In genomic region chrX:27863813-27864212, GRCh38 we compare ENCODE assay signal across 1 cellular context.
A peak's percentile ranks its signal among the peaks of the same experiment; 100 is the strongest.
TF ChIP-seq lines count a peak whose summit lies in the region.

No MANE protein-coding gene starts in this region.

TF ChIP-seq in WTC11, 78 proteins besides CTCF, POLR2A, EP300 and RAD21 (continued from another document):
- TF ChIP-seq, protein P1, sequence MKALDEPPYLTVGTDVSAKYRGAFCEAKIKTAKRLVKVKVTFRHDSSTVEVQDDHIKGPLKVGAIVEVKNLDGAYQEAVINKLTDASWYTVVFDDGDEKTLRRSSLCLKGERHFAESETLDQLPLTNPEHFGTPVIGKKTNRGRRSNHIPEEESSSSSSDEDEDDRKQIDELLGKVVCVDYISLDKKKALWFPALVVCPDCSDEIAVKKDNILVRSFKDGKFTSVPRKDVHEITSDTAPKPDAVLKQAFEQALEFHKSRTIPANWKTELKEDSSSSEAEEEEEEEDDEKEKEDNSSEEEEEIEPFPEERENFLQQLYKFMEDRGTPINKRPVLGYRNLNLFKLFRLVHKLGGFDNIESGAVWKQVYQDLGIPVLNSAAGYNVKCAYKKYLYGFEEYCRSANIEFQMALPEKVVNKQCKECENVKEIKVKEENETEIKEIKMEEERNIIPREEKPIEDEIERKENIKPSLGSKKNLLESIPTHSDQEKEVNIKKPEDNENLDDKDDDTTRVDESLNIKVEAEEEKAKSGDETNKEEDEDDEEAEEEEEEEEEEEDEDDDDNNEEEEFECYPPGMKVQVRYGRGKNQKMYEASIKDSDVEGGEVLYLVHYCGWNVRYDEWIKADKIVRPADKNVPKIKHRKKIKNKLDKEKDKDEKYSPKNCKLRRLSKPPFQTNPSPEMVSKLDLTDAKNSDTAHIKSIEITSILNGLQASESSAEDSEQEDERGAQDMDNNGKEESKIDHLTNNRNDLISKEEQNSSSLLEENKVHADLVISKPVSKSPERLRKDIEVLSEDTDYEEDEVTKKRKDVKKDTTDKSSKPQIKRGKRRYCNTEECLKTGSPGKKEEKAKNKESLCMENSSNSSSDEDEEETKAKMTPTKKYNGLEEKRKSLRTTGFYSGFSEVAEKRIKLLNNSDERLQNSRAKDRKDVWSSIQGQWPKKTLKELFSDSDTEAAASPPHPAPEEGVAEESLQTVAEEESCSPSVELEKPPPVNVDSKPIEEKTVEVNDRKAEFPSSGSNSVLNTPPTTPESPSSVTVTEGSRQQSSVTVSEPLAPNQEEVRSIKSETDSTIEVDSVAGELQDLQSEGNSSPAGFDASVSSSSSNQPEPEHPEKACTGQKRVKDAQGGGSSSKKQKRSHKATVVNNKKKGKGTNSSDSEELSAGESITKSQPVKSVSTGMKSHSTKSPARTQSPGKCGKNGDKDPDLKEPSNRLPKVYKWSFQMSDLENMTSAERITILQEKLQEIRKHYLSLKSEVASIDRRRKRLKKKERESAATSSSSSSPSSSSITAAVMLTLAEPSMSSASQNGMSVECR (CRISPR knock-in tag; IDR thresholded peaks at IDR 0.05; ENCODE audit: borderline replicate concordance): 0 out of 2 replicates have a peak, but pooled peaks have one; percentile 35
- TF ChIP-seq, protein P2, sequence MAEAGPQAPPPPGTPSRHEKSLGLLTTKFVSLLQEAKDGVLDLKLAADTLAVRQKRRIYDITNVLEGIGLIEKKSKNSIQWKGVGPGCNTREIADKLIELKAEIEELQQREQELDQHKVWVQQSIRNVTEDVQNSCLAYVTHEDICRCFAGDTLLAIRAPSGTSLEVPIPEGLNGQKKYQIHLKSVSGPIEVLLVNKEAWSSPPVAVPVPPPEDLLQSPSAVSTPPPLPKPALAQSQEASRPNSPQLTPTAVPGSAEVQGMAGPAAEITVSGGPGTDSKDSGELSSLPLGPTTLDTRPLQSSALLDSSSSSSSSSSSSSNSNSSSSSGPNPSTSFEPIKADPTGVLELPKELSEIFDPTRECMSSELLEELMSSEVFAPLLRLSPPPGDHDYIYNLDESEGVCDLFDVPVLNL (CRISPR knock-in tag; IDR thresholded peaks at IDR 0.05; ENCODE audit: borderline replicate concordance, low read depth): no peak
- TF ChIP-seq SOX15 (CRISPR knock-in tag; IDR thresholded peaks at IDR 0.05) (no peak), SMAD3 (CRISPR knock-in tag; IDR thresholded peaks at IDR 0.05; ENCODE audit: borderline replicate concordance) (no peak), USF1 (CRISPR knock-in tag; IDR thresholded peaks at IDR 0.05) (peak; percentile 12; the same call in 1 of the 2 replicates), CREM (CRISPR knock-in tag; IDR thresholded peaks at IDR 0.05) (no peak), NFATC4 (CRISPR knock-in tag; IDR thresholded peaks at IDR 0.05) (no peak), SP1 (CRISPR knock-in tag; conservative IDR thresholded peaks at IDR 0.05) (no peak), TP53 (CRISPR knock-in tag; IDR thresholded peaks at IDR 0.05) (no peak), EMX1 (CRISPR knock-in tag; IDR thresholded peaks at IDR 0.05) (no peak), SMAD4 (CRISPR knock-in tag; IDR thresholded peaks at IDR 0.05) (no peak), ZNF317 (CRISPR knock-in tag; IDR thresholded peaks at IDR 0.05; ENCODE audit: borderline replicate concordance, low read depth) (no peak), E2F5 (CRISPR knock-in tag; IDR thresholded peaks at IDR 0.05) (no peak), GABPB1 (CRISPR knock-in tag; IDR thresholded peaks at IDR 0.05) (no peak), ZNF121 (CRISPR knock-in tag; IDR thresholded peaks at IDR 0.05) (no peak), ETV6 (CRISPR knock-in tag; IDR thresholded peaks at IDR 0.05) (0 out of 2 replicates have a peak, but pooled peaks have one; percentile 30), RELA (CRISPR knock-in tag; IDR thresholded peaks at IDR 0.05; ENCODE audit: borderline replicate concordance) (0 out of 2 replicates have a peak, but pooled peaks have one; percentile 45), AFF4 (CRISPR knock-in tag; IDR thresholded peaks at IDR 0.05; ENCODE audit: borderline replicate concordance) (no peak), ATF6 (CRISPR knock-in tag; IDR thresholded peaks at IDR 0.05) (no peak), RORB (CRISPR knock-in tag; IDR thresholded peaks at IDR 0.05) (no peak), FOXP1 (CRISPR knock-in tag; IDR thresholded peaks at IDR 0.05; ENCODE audit: borderline replicate concordance) (peak; percentile 65; the same call in 1 of the 2 replicates), TEAD1 (CRISPR knock-in tag; IDR thresholded peaks at IDR 0.05) (peak; percentile 40; the same call in 1 of the 2 replicates), IRF2 (CRISPR knock-in tag; IDR thresholded peaks at IDR 0.05; ENCODE audit: borderline replicate concordance, low read depth) (no peak), HMGXB4 (CRISPR knock-in tag; IDR thresholded peaks at IDR 0.05) (no peak), E2F1 (CRISPR knock-in tag; IDR thresholded peaks at IDR 0.05) (no peak), ZNF219 (CRISPR knock-in tag; IDR thresholded peaks at IDR 0.05; ENCODE audit: borderline replicate concordance) (no peak), KAT7 (CRISPR knock-in tag; IDR thresholded peaks at IDR 0.05; ENCODE audit: borderline replicate concordance) (no peak), ZBTB21 (CRISPR knock-in tag; IDR thresholded peaks at IDR 0.05; ENCODE audit: borderline replicate concordance) (no peak), FOXJ3 (CRISPR knock-in tag; IDR thresholded peaks at IDR 0.05; ENCODE audit: borderline replicate concordance) (no peak), NFE2L1 (CRISPR knock-in tag; IDR thresholded peaks at IDR 0.05) (no peak)
- TF ChIP-seq, protein P3, sequence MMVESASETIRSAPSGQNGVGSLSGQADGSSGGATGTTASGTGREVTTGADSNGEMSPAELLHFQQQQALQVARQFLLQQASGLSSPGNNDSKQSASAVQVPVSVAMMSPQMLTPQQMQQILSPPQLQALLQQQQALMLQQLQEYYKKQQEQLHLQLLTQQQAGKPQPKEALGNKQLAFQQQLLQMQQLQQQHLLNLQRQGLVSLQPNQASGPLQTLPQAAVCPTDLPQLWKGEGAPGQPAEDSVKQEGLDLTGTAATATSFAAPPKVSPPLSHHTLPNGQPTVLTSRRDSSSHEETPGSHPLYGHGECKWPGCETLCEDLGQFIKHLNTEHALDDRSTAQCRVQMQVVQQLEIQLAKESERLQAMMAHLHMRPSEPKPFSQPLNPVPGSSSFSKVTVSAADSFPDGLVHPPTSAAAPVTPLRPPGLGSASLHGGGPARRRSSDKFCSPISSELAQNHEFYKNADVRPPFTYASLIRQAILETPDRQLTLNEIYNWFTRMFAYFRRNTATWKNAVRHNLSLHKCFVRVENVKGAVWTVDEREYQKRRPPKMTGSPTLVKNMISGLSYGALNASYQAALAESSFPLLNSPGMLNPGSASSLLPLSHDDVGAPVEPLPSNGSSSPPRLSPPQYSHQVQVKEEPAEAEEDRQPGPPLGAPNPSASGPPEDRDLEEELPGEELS (CRISPR knock-in tag; IDR thresholded peaks at IDR 0.05): no peak
- TF ChIP-seq, protein P4, sequence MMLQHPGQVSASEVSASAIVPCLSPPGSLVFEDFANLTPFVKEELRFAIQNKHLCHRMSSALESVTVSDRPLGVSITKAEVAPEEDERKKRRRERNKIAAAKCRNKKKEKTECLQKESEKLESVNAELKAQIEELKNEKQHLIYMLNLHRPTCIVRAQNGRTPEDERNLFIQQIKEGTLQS (CRISPR knock-in tag; conservative IDR thresholded peaks at IDR 0.05): no peak
- TF ChIP-seq, protein P5, sequence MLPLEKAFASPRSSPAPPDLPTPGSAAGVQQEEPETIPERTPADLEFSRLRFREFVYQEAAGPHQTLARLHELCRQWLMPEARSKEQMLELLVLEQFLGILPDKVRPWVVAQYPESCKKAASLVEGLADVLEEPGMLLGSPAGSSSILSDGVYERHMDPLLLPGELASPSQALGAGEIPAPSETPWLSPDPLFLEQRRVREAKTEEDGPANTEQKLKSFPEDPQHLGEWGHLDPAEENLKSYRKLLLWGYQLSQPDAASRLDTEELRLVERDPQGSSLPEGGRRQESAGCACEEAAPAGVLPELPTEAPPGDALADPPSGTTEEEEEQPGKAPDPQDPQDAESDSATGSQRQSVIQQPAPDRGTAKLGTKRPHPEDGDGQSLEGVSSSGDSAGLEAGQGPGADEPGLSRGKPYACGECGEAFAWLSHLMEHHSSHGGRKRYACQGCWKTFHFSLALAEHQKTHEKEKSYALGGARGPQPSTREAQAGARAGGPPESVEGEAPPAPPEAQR (CRISPR knock-in tag; IDR thresholded peaks at IDR 0.05): no peak
